Comparison of ENCODE assay signal across 19 cellular contexts in genomic region chr4:6022607-6023288, GRCh38. TPM values are rescaled to one million over a fixed set of nuclear protein-coding genes. Genes with fewer than 3 reads are reported as not detected.
"Had no signal": no experiment of that assay in that cellular context is flagged by ENCODE, and none has a peak within 500 bp of the region (broad histone marks: within the 10 kb centered on the region; RNA-seq: fewer than 3 reads in every experiment).

No MANE protein-coding gene starts in this region.

- ATAC-seq: K562 had no signal

- DNase-seq: Kasumi-1, NCI-H1092 treated with DMSO at 0.1 percent for 48 hours, NCI-H1436, NCI-H187, NCI-H2029, NCI-H2081 treated with DMSO at 0.1 percent for 48 hours, NCI-H2171, NCI-H226, NCI-H446, NCI-H510A, NCI-H524 treated with DMSO at 0.1 percent for 48 hours, NCI-H69, NCI-H774, Right ventricle myocardium superior, SIG-M5 had no signal

- H3K27ac Mint-ChIP-seq: IgD-negative memory B cell had no signal

- H3K4me3 Mint-ChIP-seq: IgD-negative memory B cell had no signal

RNA-seq across cellular contexts. Expression of gene C4orf50, which starts 4.5 kb away (rescaled TPM):
- total RNA-seq: K562, M059J, Right ventricle myocardium superior, SJSA1 had no signal
